In genomic region chr5:83636141-83636540, GRCh38 we compare ENCODE assay signal across 29 cellular contexts.
DNase-seq lines count a peak whose midpoint lies in the region; ATAC-seq and TF ChIP-seq lines count a peak whose summit lies in the region.
"Had no signal": no experiment of that assay in that cellular context is flagged by ENCODE, and none has a peak within 500 bp of the region (broad histone marks: within the 10 kb centered on the region; RNA-seq: fewer than 3 reads in every experiment).

No MANE protein-coding gene starts in this region.

- H3K4me1 ChIP-seq in adipocyte (ENCODE audit: control insufficient read depth, insufficient read depth, low read length): peaks cover 12% of the 10 kb centered on the region
- no peaks in the 10 kb centered on the region for H3K4me1 ChIP-seq in colonic mucosa
- H3K4me1 ChIP-seq: heart left ventricle, lower lobe of right lung, suprapubic skin had no signal

- ATAC-seq in GM21447 (IDR thresholded peaks at IDR 0.05; ENCODE audit: unreplicated experiment) (no peak), left ventricle myocardium superior (no peak)
- ATAC-seq: heart left ventricle; lower lobe of right lung; mucosa of descending colon; natural killer cell treated with Interleukin-12 subunit alpha and Interleukin-12 subunit beta and Interleukin-15 and Interleukin-18, amount 100 ng/mL, for 72 hours had no signal

- peak; percentile 2 for DNase-seq in EL
- peak; percentile 12 for DNase-seq in adipocyte (ENCODE audit: low read depth)
- peak; percentile 28 for DNase-seq in fibroblast of mammary gland (ENCODE audit: low read depth)
- peak; percentile 46 for DNase-seq in retinal pigment epithelial cell (ENCODE audit: low read depth)
- no peak for DNase-seq in middle frontal gyrus (ENCODE audit: extremely low spot score, low spot score)
- no peak for DNase-seq in left ventricle myocardium superior
- no peak for DNase-seq in colonic mucosa
- DNase-seq: activated CD4-positive, alpha-beta memory T cell treated with anti-CD3 and anti-CD28 coated beads, Interleukin-2, amount 10 ng/mL, durations not matched to agents 7 days and 5 days; activated CD8-positive, alpha-beta memory T cell treated with anti-CD3 and anti-CD28 coated beads, Interleukin-2, amount 50 U/mL, for 48 hours; activated naive CD4-positive, alpha-beta T cell treated with anti-CD3 and anti-CD28 coated beads, Interleukin-2, amount 10 ng/mL, durations not matched to agents 7 days and 5 days; amygdala; CD4-positive, alpha-beta T cell; DND-41; effector CD8-positive, alpha-beta T cell; foreskin melanocyte; H9; heart left ventricle; Karpas-422; lower lobe of right lung; NCI-H2029 treated with DMSO at 0.1 percent for 48 hours; NCI-H226; NCI-H748 treated with DMSO at 0.1 percent for 48 hours; SIG-M5; stimulated activated CD4-positive, alpha-beta T cell treated with anti-CD3 and anti-CD28 coated beads, Interleukin-1b, Interleukin-23, amount 100 ng/mL, for 48 hours; stimulated activated naive CD4-positive, alpha-beta T cell treated with Interleukin-2 at 50 U/mL for 16 hours had no signal

- no peaks in the 10 kb centered on the region for H3K9me3 ChIP-seq in adipocyte (ENCODE audit: control insufficient read depth, low read length)
- no peaks in the 10 kb centered on the region for H3K9me3 ChIP-seq in colonic mucosa
- H3K9me3 ChIP-seq: heart left ventricle, lower lobe of right lung, mucosa of descending colon, suprapubic skin had no signal

- H3K27me3 ChIP-seq in adipocyte (replicated peaks; ENCODE audit: control insufficient read depth, insufficient read depth, low read length) (no peaks in the 10 kb centered on the region), colonic mucosa (no peaks in the 10 kb centered on the region)
- H3K27me3 ChIP-seq: heart left ventricle, suprapubic skin had no signal

- intact Hi-C loops in left ventricle myocardium superior (cut with micrococcal nuclease) (no loop called here), colonic mucosa (cut with DNase I) (no loop called here)

- H3K9ac ChIP-seq in adipocyte (ENCODE audit: low read length) (no peak overlapping the region), colonic mucosa (ENCODE audit: low read depth in 2 of 2, low read length in 2 of 2) (no peak overlapping the region)

- H3K4me3 ChIP-seq in adipocyte (ENCODE audit: low read length) (peak overlapping the region; percentile 10), fibroblast of mammary gland (ENCODE audit: control insufficient read depth, low read depth, low read length) (no peak overlapping the region), retinal pigment epithelial cell (ENCODE audit: low read length) (no peak overlapping the region), colonic mucosa (no peak overlapping the region)
- H3K4me3 ChIP-seq: heart left ventricle, lower lobe of right lung, mucosa of descending colon, suprapubic skin had no signal

- H3K36me3 ChIP-seq in adipocyte (ENCODE audit: control insufficient read depth, insufficient read depth, low read length, severe bottlenecking) (no peaks in the 10 kb centered on the region), colonic mucosa (no peaks in the 10 kb centered on the region)
- H3K36me3 ChIP-seq: heart left ventricle, lower lobe of right lung, suprapubic skin had no signal

- TF ChIP-seq CTCF in fibroblast of mammary gland (conservative IDR thresholded peaks at IDR 0.05; ENCODE audit: control insufficient read depth, insufficient read depth, low read depth, low read length): no peak
- no peak for TF ChIP-seq CTCF in retinal pigment epithelial cell (conservative IDR thresholded peaks at IDR 0.05; ENCODE audit: low read depth, low read length)
- TF ChIP-seq CTCF in colonic mucosa (IDR thresholded peaks at IDR 0.05): no peak

- no peak overlapping the region for H3K27ac ChIP-seq in colonic mucosa
- H3K27ac ChIP-seq: heart left ventricle, lower lobe of right lung, suprapubic skin had no signal

Comparison
In these comparisons a context has a peak if more than half of its experiments do, and no peak if none do; other contexts are left out.
1. DNase-seq: peak in EL (single experiment), adipocyte (single experiment), fibroblast of mammary gland (single experiment) and retinal pigment epithelial cell (single experiment); none in middle frontal gyrus (single experiment), left ventricle myocardium superior (single experiment) and colonic mucosa (single experiment).